In genomic region chr1:25003000-25003399, GRCh38 we compare ENCODE assay signal across 20 cellular contexts.
A peak's percentile ranks its signal among the peaks of the same experiment; 100 is the strongest.
DNase-seq lines count a peak whose midpoint lies in the region; ATAC-seq, FAIRE-seq and TF ChIP-seq lines count a peak whose summit lies in the region.
"Had no signal": no experiment of that assay in that cellular context is flagged by ENCODE, and none has a peak within 500 bp of the region (broad histone marks: within the 10 kb centered on the region; RNA-seq: fewer than 3 reads in every experiment).

No MANE protein-coding gene starts in this region.

- H3K36me3 Mint-ChIP-seq in activated CD4-positive, alpha-beta T cell treated with anti-CD3 and anti-CD28 coated beads, Interleukin-2, amount 10 ng/mL, durations not matched to agents 24 days and 14 days (ENCODE audit: low read depth) = no peaks in the 10 kb centered on the region
- H3K36me3 Mint-ChIP-seq in CD8-positive, alpha-beta T cell = no peaks in the 10 kb centered on the region
- H3K36me3 Mint-ChIP-seq in activated T-helper 1 cell treated with anti-CD3 and anti-CD28 coated beads, Interleukin-12 subunit alpha, Interleukin-12 subunit beta, Interleukin-2, Interleukin-4 antibody, amounts not matched to agents 30 ng/mL and 10 ng/mL and 1 ng/mL, durations not matched to agents 14 hours and 24 hours and 36 hours (ENCODE audit: low read depth) = peaks cover 3% of the 10 kb centered on the region
- no peaks in the 10 kb centered on the region for H3K36me3 Mint-ChIP-seq in chondrocyte (ENCODE audit: low read depth)
- H3K36me3 Mint-ChIP-seq: CD4-positive, alpha-beta memory T cell had no signal

- TF ChIP-seq CTCF in CD8-positive, alpha-beta T cell (IDR thresholded peaks at IDR 0.05) = no peak
- TF ChIP-seq CTCF in chondrocyte (IDR thresholded peaks at IDR 0.05) = no peak

- H3K4me1 Mint-ChIP-seq in activated CD4-positive, alpha-beta T cell treated with anti-CD3 and anti-CD28 coated beads, Interleukin-2, amount 10 ng/mL, durations not matched to agents 24 days and 14 days = peaks cover 60% of the 10 kb centered on the region
- H3K4me1 Mint-ChIP-seq in CD8-positive, alpha-beta T cell (ENCODE audit: low read depth) = peaks cover 83% of the 10 kb centered on the region
- H3K4me1 Mint-ChIP-seq in activated T-helper 1 cell treated with anti-CD3 and anti-CD28 coated beads, Interleukin-12 subunit alpha, Interleukin-12 subunit beta, Interleukin-2, Interleukin-4 antibody, amounts not matched to agents 30 ng/mL and 10 ng/mL and 1 ng/mL, durations not matched to agents 14 hours and 24 hours and 36 hours (ENCODE audit: low read depth) = peaks cover 72% of the 10 kb centered on the region
- peaks cover 41% of the 10 kb centered on the region for H3K4me1 Mint-ChIP-seq in chondrocyte (ENCODE audit: low read depth)

- H3K4me3 ChIP-seq in CD8-positive, alpha-beta T cell (ENCODE audit: low read depth, low read length) = no peak overlapping the region
- H3K4me3 ChIP-seq: GM23338 had no signal

- no peaks in the 10 kb centered on the region for H3K9me3 ChIP-seq in CD8-positive, alpha-beta T cell (ENCODE audit: low read length)
- H3K9me3 ChIP-seq: BE2C had no signal

- no peak for DNase-seq in activated CD4-positive, alpha-beta T cell treated with anti-CD3 and anti-CD28 coated beads, Interleukin-2, amount 10 ng/mL, durations not matched to agents 24 days and 14 days
- DNase-seq in activated CD4-positive, alpha-beta T cell treated with anti-CD3 and anti-CD28 coated beads, Interleukin-2, amount 50 U/mL, for 4 hours = no peak
- no peak for DNase-seq in CD8-positive, alpha-beta T cell
- no peak for DNase-seq in activated T-helper 1 cell treated with anti-CD3 and anti-CD28 coated beads, Interleukin-12 subunit alpha, Interleukin-12 subunit beta, Interleukin-2, Interleukin-4 antibody, amounts not matched to agents 30 ng/mL and 10 ng/mL and 1 ng/mL, durations not matched to agents 14 hours and 24 hours and 36 hours (ENCODE audit: low spot score)
- no peak for DNase-seq in chondrocyte (ENCODE audit: low spot score)
- DNase-seq in urothelium cell line (ENCODE audit: low spot score) = no peak
- DNase-seq in HT-29 (ENCODE audit: low spot score) = no peak
- DNase-seq: 8988T; BE2C; CD4-positive, alpha-beta memory T cell; DMS79 treated with DMSO at 0.1 percent for 48 hours; KBM-7; NCI-H1417 treated with DMSO at 0.1 percent for 48 hours; NCI-H1930; NCI-H2171 treated with DMSO at 0.1 percent for 48 hours; NCI-H446 treated with DMSO at 0.1 percent for 48 hours; OCI-M1 had no signal

- no peak overlapping the region for H3K27ac ChIP-seq in CD8-positive, alpha-beta T cell (ENCODE audit: low read depth, low read length)

- no peaks in the 10 kb centered on the region for H3K27me3 ChIP-seq in CD8-positive, alpha-beta T cell (ENCODE audit: insufficient read depth, low read length)
- H3K27me3 ChIP-seq: BE2C had no signal

- peak overlapping the region; percentile 79 for H3K27ac Mint-ChIP-seq in activated CD4-positive, alpha-beta T cell treated with anti-CD3 and anti-CD28 coated beads, Interleukin-2, amount 10 ng/mL, durations not matched to agents 24 days and 14 days
- H3K27ac Mint-ChIP-seq in CD8-positive, alpha-beta T cell = peak overlapping the region; percentile 76
- peak overlapping the region; percentile 89 for H3K27ac Mint-ChIP-seq in activated T-helper 1 cell treated with anti-CD3 and anti-CD28 coated beads, Interleukin-12 subunit alpha, Interleukin-12 subunit beta, Interleukin-2, Interleukin-4 antibody, amounts not matched to agents 30 ng/mL and 10 ng/mL and 1 ng/mL, durations not matched to agents 14 hours and 24 hours and 36 hours
- H3K27ac Mint-ChIP-seq in chondrocyte (ENCODE audit: unreplicated experiment) = peak overlapping the region; percentile 78
- H3K27ac Mint-ChIP-seq: GM23338 had no signal

- H3K36me3 ChIP-seq in CD8-positive, alpha-beta T cell (ENCODE audit: insufficient read depth, low read length) = no peaks in the 10 kb centered on the region
- H3K36me3 ChIP-seq: BE2C had no signal

- ATAC-seq in CD8-positive, alpha-beta T cell = no peak
- no peak for ATAC-seq in HG03469 (IDR thresholded peaks at IDR 0.05; ENCODE audit: unreplicated experiment)
- ATAC-seq: GM23338, HCT116 had no signal

- no peaks in the 10 kb centered on the region for H3K9me3 Mint-ChIP-seq in activated CD4-positive, alpha-beta T cell treated with anti-CD3 and anti-CD28 coated beads, Interleukin-2, amount 10 ng/mL, durations not matched to agents 24 days and 14 days
- H3K9me3 Mint-ChIP-seq in CD8-positive, alpha-beta T cell = no peaks in the 10 kb centered on the region
- no peaks in the 10 kb centered on the region for H3K9me3 Mint-ChIP-seq in activated T-helper 1 cell treated with anti-CD3 and anti-CD28 coated beads, Interleukin-12 subunit alpha, Interleukin-12 subunit beta, Interleukin-2, Interleukin-4 antibody, amounts not matched to agents 30 ng/mL and 10 ng/mL and 1 ng/mL, durations not matched to agents 14 hours and 24 hours and 36 hours
- no peaks in the 10 kb centered on the region for H3K9me3 Mint-ChIP-seq in chondrocyte (ENCODE audit: low read depth)
- H3K9me3 Mint-ChIP-seq: GM23338 had no signal

- no peak for FAIRE-seq in urothelium cell line (lab: Jason Lieb, UNC)

- H3K27me3 Mint-ChIP-seq in activated CD4-positive, alpha-beta T cell treated with anti-CD3 and anti-CD28 coated beads, Interleukin-2, amount 10 ng/mL, durations not matched to agents 24 days and 14 days = no peaks in the 10 kb centered on the region
- H3K27me3 Mint-ChIP-seq in CD8-positive, alpha-beta T cell (ENCODE audit: low read depth) = no peaks in the 10 kb centered on the region
- H3K27me3 Mint-ChIP-seq in activated T-helper 1 cell treated with anti-CD3 and anti-CD28 coated beads, Interleukin-12 subunit alpha, Interleukin-12 subunit beta, Interleukin-2, Interleukin-4 antibody, amounts not matched to agents 30 ng/mL and 10 ng/mL and 1 ng/mL, durations not matched to agents 14 hours and 24 hours and 36 hours (ENCODE audit: insufficient read depth) = no peaks in the 10 kb centered on the region
- peaks cover 6% of the 10 kb centered on the region for H3K27me3 Mint-ChIP-seq in chondrocyte (ENCODE audit: low read depth)
- H3K27me3 Mint-ChIP-seq: CD4-positive, alpha-beta memory T cell had no signal

- peaks cover 69% of the 10 kb centered on the region for H3K4me1 ChIP-seq in CD8-positive, alpha-beta T cell (ENCODE audit: insufficient read depth, low read length)
- H3K4me1 ChIP-seq: BE2C had no signal

- no peak overlapping the region for H3K4me3 Mint-ChIP-seq in activated CD4-positive, alpha-beta T cell treated with anti-CD3 and anti-CD28 coated beads, Interleukin-2, amount 10 ng/mL, durations not matched to agents 24 days and 14 days
- H3K4me3 Mint-ChIP-seq in CD8-positive, alpha-beta T cell = no peak overlapping the region
- H3K4me3 Mint-ChIP-seq in activated T-helper 1 cell treated with anti-CD3 and anti-CD28 coated beads, Interleukin-12 subunit alpha, Interleukin-12 subunit beta, Interleukin-2, Interleukin-4 antibody, amounts not matched to agents 30 ng/mL and 10 ng/mL and 1 ng/mL, durations not matched to agents 14 hours and 24 hours and 36 hours = no peak overlapping the region
- H3K4me3 Mint-ChIP-seq in chondrocyte (ENCODE audit: unreplicated experiment) = no peak overlapping the region
- H3K4me3 Mint-ChIP-seq: GM23338 had no signal

- intact Hi-C loops in activated CD4-positive, alpha-beta T cell treated with anti-CD3 and anti-CD28 coated beads, Interleukin-2, amount 10 ng/mL, durations not matched to agents 24 days and 14 days (cut with micrococcal nuclease) = loop anchor here (1.0 to 2.0 kb wide), 2 partner anchors 28 to 36 kb away; no protein-coding TSS in a partner anchor
- intact Hi-C loops in CD8-positive, alpha-beta T cell (cut with DNase I, micrococcal nuclease) = no loop called here
- intact Hi-C loops in activated T-helper 1 cell treated with anti-CD3 and anti-CD28 coated beads, Interleukin-12 subunit alpha, Interleukin-12 subunit beta, Interleukin-2, Interleukin-4 antibody, amounts not matched to agents 30 ng/mL and 10 ng/mL and 1 ng/mL, durations not matched to agents 14 hours and 24 hours and 36 hours (cut with micrococcal nuclease) = loop anchor here (1.0 to 2.0 kb wide), 4 partner anchors 18 to 37 kb away; no protein-coding TSS in a partner anchor

- POLR2A ChIA-PET in CD8-positive, alpha-beta T cell (lab: Charles Lee) = interaction anchor here (2.5 kb wide), 1 partner anchor 38 kb away, joined by 9 read pairs; no protein-coding TSS in a partner anchor

- CTCF ChIA-PET in CD8-positive, alpha-beta T cell (lab: Charles Lee) = interaction anchor here (0.5 to 3.7 kb wide), 10 partner anchors 8 to 156 kb away, joined by 3 to 16 read pairs (median 4); no protein-coding TSS in a partner anchor

Comparison
In these comparisons a context has a peak if more than half of its experiments do, and no peak if none do; other contexts are left out.
1. intact Hi-C loops: an anchor here in activated CD4-positive, alpha-beta T cell treated with anti-CD3 and anti-CD28 coated beads, Interleukin-2, amount 10 ng/mL, durations not matched to agents 24 days and 14 days (1.0 to 2.0 kb wide) and activated T-helper 1 cell treated with anti-CD3 and anti-CD28 coated beads, Interleukin-12 subunit alpha, Interleukin-12 subunit beta, Interleukin-2, Interleukin-4 antibody, amounts not matched to agents 30 ng/mL and 10 ng/mL and 1 ng/mL, durations not matched to agents 14 hours and 24 hours and 36 hours (1.0 to 2.0 kb wide); none called in CD8-positive, alpha-beta T cell.